In genomic region chr4:122151982-122152698, GRCh38 we compare ENCODE assay signal across 8 cellular contexts. TPM values are rescaled to one million over a fixed set of nuclear protein-coding genes. Genes with fewer than 3 reads are reported as not detected.
A peak's percentile ranks its signal among the peaks of the same experiment; 100 is the strongest.
DNase-seq lines count a peak whose midpoint lies in the region; ATAC-seq and TF ChIP-seq lines count a peak whose summit lies in the region.

A gene with protein sequence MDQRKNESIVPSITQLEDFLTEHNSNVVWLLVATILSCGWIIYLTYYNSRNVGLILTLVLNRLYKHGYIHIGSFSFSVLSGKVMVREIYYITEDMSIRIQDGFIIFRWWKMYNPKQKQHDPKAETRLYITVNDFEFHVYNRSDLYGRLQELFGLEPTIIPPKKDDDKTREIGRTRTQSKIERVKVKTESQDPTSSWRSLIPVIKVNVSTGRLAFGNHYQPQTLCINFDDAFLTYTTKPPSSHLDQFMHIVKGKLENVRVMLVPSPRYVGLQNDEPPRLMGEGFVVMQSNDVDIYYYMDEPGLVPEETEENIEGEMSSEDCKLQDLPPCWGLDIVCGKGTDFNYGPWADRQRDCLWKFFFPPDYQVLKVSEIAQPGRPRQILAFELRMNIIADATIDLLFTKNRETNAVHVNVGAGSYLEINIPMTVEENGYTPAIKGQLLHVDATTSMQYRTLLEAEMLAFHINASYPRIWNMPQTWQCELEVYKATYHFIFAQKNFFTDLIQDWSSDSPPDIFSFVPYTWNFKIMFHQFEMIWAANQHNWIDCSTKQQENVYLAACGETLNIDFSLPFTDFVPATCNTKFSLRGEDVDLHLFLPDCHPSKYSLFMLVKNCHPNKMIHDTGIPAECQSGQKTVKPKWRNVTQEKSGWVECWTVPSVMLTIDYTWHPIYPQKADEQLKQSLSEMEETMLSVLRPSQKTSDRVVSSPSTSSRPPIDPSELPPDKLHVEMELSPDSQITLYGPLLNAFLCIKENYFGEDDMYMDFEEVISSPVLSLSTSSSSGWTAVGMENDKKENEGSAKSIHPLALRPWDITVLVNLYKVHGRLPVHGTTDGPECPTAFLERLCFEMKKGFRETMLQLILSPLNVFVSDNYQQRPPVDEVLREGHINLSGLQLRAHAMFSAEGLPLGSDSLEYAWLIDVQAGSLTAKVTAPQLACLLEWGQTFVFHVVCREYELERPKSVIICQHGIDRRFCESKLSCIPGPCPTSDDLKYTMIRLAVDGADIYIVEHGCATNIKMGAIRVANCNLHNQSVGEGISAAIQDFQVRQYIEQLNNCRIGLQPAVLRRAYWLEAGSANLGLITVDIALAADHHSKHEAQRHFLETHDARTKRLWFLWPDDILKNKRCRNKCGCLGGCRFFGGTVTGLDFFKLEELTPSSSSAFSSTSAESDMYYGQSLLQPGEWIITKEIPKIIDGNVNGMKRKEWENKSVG (N-terminal part only) (plus strand): TSS chr4:122152331. CDS start chr4:122170648, 18,317 bp downstream.

- H2AFZ ChIP-seq in trophoblast cell (ENCODE audit: insufficient read depth, low read length, poor library complexity): peak within 1 kb of the TSS; percentile 87

- peaks cover 7% of the 10 kb centered on the region for H3K79me2 ChIP-seq in trophoblast cell (ENCODE audit: control insufficient read depth, insufficient read depth, low read length, poor library complexity)

- WGBS in trophoblast cell (ENCODE audit: extremely low coverage, insufficient coverage, insufficient read length): no CpG with 5 or more reads among the region's 50 CpGs
- WGBS in transverse colon (ENCODE audit: low coverage in 1 of 2), 2 donors: 0 to 2% methylated on average over 6 to 25 of the region's 50 CpGs

- H3K4ac ChIP-seq in trophoblast cell (ENCODE audit: low read depth, low read length): peak within 1 kb of the TSS; percentile 77

- no peak within 1 kb of the TSS for H2BK12ac ChIP-seq in trophoblast cell (ENCODE audit: low read length)

- DNase-seq in GM10266 (ENCODE audit: extremely low spot score) (peak; percentile 92), NCI-H1092 (lab: John Stamatoyannopoulos, UW) (peak; percentile 78), SW480 (ENCODE audit: low spot score) (peak; percentile 63), adipocyte (ENCODE audit: low read depth) (peak; percentile 95), cardiac septum (ENCODE audit: low spot score) (peak; percentile 97), trophoblast cell (peak; percentile 80 to 84), transverse colon (peak; percentile 93)

- peak; percentile 97 for ATAC-seq in HG02588 (IDR thresholded peaks at IDR 0.05; ENCODE audit: unreplicated experiment)

- H3K79me1 ChIP-seq in trophoblast cell (ENCODE audit: low read length): peaks cover 7% of the 10 kb centered on the region

- peak within 1 kb of the TSS; percentile 98 for H3K9ac ChIP-seq in adipocyte (ENCODE audit: low read length)
- H3K9ac ChIP-seq in trophoblast cell (ENCODE audit: low read length): peak within 1 kb of the TSS; percentile 93

- H3K27ac ChIP-seq in trophoblast cell (ENCODE audit: low read depth, low read length) (peak within 1 kb of the TSS; percentile 50), transverse colon (peak within 1 kb of the TSS; percentile 95 to 97 (median 96))

- H3K36me3 ChIP-seq in adipocyte (ENCODE audit: control insufficient read depth, insufficient read depth, low read length, severe bottlenecking): peaks cover 6% of the 10 kb centered on the region
- H3K36me3 ChIP-seq in trophoblast cell (ENCODE audit: control insufficient read depth in 1 of 2, insufficient read depth in 2 of 2, low read length in 2 of 2): peaks cover 0 to 4% of the 10 kb centered on the region in 2 experiments
- H3K36me3 ChIP-seq in transverse colon: peaks cover 0 to 7% (median 3%) of the 10 kb centered on the region in 4 donors

- H2BK5ac ChIP-seq in trophoblast cell (ENCODE audit: low read depth, low read length, poor library complexity): peak within 1 kb of the TSS; percentile 61

- TF ChIP-seq POLR2A in transverse colon (IDR thresholded peaks at IDR 0.05): peak; percentile 70

- H4K8ac ChIP-seq in trophoblast cell (ENCODE audit: low read depth, low read length): peak within 1 kb of the TSS; percentile 94

- H3K27me3 ChIP-seq in adipocyte (replicated peaks; ENCODE audit: control insufficient read depth, insufficient read depth, low read length): no peaks in the 10 kb centered on the region
- H3K27me3 ChIP-seq in trophoblast cell (ENCODE audit: insufficient read depth, low read length): no peaks in the 10 kb centered on the region
- no peaks in the 10 kb centered on the region for H3K27me3 ChIP-seq in transverse colon

- H2BK120ac ChIP-seq in trophoblast cell (ENCODE audit: insufficient read depth, low read length, poor library complexity): peak within 1 kb of the TSS; percentile 57

- H3K23ac ChIP-seq in trophoblast cell (ENCODE audit: low read length): no peak within 1 kb of the TSS

- H3K4me1 ChIP-seq in adipocyte (ENCODE audit: control insufficient read depth, insufficient read depth, low read length): peaks cover 19% of the 10 kb centered on the region
- H3K4me1 ChIP-seq in trophoblast cell (ENCODE audit: control insufficient read depth in 1 of 2, insufficient read depth in 2 of 2, low read length in 2 of 2): peaks cover 0 to 2% of the 10 kb centered on the region in 2 experiments
- peaks cover 5 to 30% (median 11%) of the 10 kb centered on the region in 4 donors for H3K4me1 ChIP-seq in transverse colon

- in situ Hi-C loops in transverse colon (cut with MboI; ENCODE audit: low pct_ligation_motif_present in 1 of 4, low pct_unique_long_range_greater_than_20kb in 1 of 4, low sequenced_read_pairs in 3 of 4): no loop called here

- TF ChIP-seq CTCF in GM10266 (IDR thresholded peaks at IDR 0.05; ENCODE audit: control insufficient read depth, insufficient read depth, low read depth, missing control alignments): no peak
- no peak for TF ChIP-seq CTCF in transverse colon (IDR thresholded peaks at IDR 0.05)

- H4K91ac ChIP-seq in trophoblast cell (ENCODE audit: low read depth, low read length): peak within 1 kb of the TSS; percentile 84

- peak within 1 kb of the TSS; percentile 22 for H4K12ac ChIP-seq in trophoblast cell (ENCODE audit: low read depth, low read length)

- H3K4me2 ChIP-seq in trophoblast cell (ENCODE audit: low read length): peak within 1 kb of the TSS; percentile 99

- no peaks in the 10 kb centered on the region for H3K9me3 ChIP-seq in adipocyte (ENCODE audit: control insufficient read depth, low read length)
- H3K9me3 ChIP-seq in trophoblast cell (ENCODE audit: insufficient read depth, low read depth, low read length): no peaks in the 10 kb centered on the region
- no peaks in the 10 kb centered on the region for H3K9me3 ChIP-seq in transverse colon

- peak within 1 kb of the TSS; percentile 100 for H3K4me3 ChIP-seq in adipocyte (ENCODE audit: low read length)
- peak within 1 kb of the TSS; percentile 86 for H3K4me3 ChIP-seq in trophoblast cell (ENCODE audit: low read depth, low read length)
- H3K4me3 ChIP-seq in transverse colon: peak within 1 kb of the TSS; percentile 73 to 94 (median 86)

- H3K14ac ChIP-seq in trophoblast cell (ENCODE audit: low read length): peak within 1 kb of the TSS; percentile 90

- H2AK5ac ChIP-seq in trophoblast cell (ENCODE audit: low read length): no peak within 1 kb of the TSS

- peak within 1 kb of the TSS; percentile 83 for H3K18ac ChIP-seq in trophoblast cell (ENCODE audit: low read length)

- intact Hi-C loops in cardiac septum (cut with DNase I) (loop anchor here (5.0 kb wide), 1 partner anchor 155 kb away; no protein-coding TSS in a partner anchor), transverse colon (cut with DNase I; ENCODE audit: low total_unique reads) (no loop called here)

- no peak for TF ChIP-seq EP300 in transverse colon (IDR thresholded peaks at IDR 0.05; ENCODE audit: low read depth)

RNA-seq across cellular contexts. Expression of the gene that starts here (rescaled TPM):
- total RNA-seq in cardiac septum: 38.4 TPM
- 16.8 and 18.5 TPM in 2 replicates for polyA plus RNA-seq in trophoblast cell (2013)
- 100 to 1,000 TPM in 3 of 4 donors, 10 to 100 TPM in 1; 98.7 to 227 (median 150) TPM for total RNA-seq in transverse colon

Comparison
In these comparisons a context has a peak if more than half of its experiments do, and no peak if none do; other contexts are left out.
1. Peak in every context shown above with its lines: DNase-seq, ATAC-seq, H3K4me3 ChIP-seq and H3K27ac ChIP-seq.